Comparison of ENCODE assay signal across 20 cellular contexts in genomic region chr1:220280249-220280648, GRCh38. TPM values are rescaled to one million over a fixed set of nuclear protein-coding genes. Genes with fewer than 3 reads are reported as not detected.
DNase-seq lines count a peak whose midpoint lies in the region; ATAC-seq, FAIRE-seq and TF ChIP-seq lines count a peak whose summit lies in the region.
"Had no signal": no experiment of that assay in that cellular context is flagged by ENCODE, and none has a peak within 500 bp of the region (broad histone marks: within the 10 kb centered on the region; RNA-seq: fewer than 3 reads in every experiment).

No MANE protein-coding gene starts in this region.

- peak overlapping the region; percentile 94 for H2AFZ ChIP-seq in OCI-LY3 (ENCODE audit: low read depth, low read length)
- no peak overlapping the region for H2AFZ ChIP-seq in K562 (ENCODE audit: low read depth, low read length)

- H3K4me3 ChIP-seq in OCI-LY3 (ENCODE audit: low read length), result peak overlapping the region; percentile 65
- no peak overlapping the region for H3K4me3 ChIP-seq in K562
- no peak overlapping the region for H3K4me3 ChIP-seq in Caco-2 (ENCODE audit: low read depth, low read length)
- H3K4me3 ChIP-seq: A549; BLaER1 treated with 17β-estradiol and CSF1 and Interleukin-3, amounts not matched to agents 10 nM and 100 nM had no signal

- H3K9ac ChIP-seq in OCI-LY3 (ENCODE audit: low read length) (peak overlapping the region; percentile 56), K562 (ENCODE audit: insufficient read depth in 1 of 2, low read depth in 2 of 2, low read length in 2 of 2) (no peak overlapping the region)
- H3K9ac ChIP-seq: BLaER1 treated with 17β-estradiol and CSF1 and Interleukin-3, amounts not matched to agents 10 nM and 100 nM had no signal

- H3K4me1 ChIP-seq in OCI-LY3 (ENCODE audit: low read length) (peaks cover 40% of the 10 kb centered on the region), K562 (replicated peaks in 1 of 2; ENCODE audit: control insufficient read depth in 2 of 2, insufficient read depth in 2 of 2, low read length in 2 of 2) (no peaks in the 10 kb centered on the region), Caco-2 (no peaks in the 10 kb centered on the region)
- H3K4me1 ChIP-seq: A549; BLaER1 treated with 17β-estradiol and CSF1 and Interleukin-3, amounts not matched to agents 10 nM and 100 nM had no signal

- in situ Hi-C loops in K562 (cut with MboI), result no loop called here

- H3K79me2 ChIP-seq in OCI-LY3 (ENCODE audit: low read length), result no peaks in the 10 kb centered on the region
- H3K79me2 ChIP-seq in K562 (ENCODE audit: control insufficient read depth, insufficient read depth, low read length), result no peaks in the 10 kb centered on the region

- TF ChIP-seq CTCF in OCI-LY3 (IDR thresholded peaks at IDR 0.05; ENCODE audit: low read depth, low read length), result no peak
- no peak for TF ChIP-seq CTCF in K562 (IDR thresholded peaks at IDR 0.05 in 2 of 3, conservative IDR thresholded peaks at IDR 0.05 in 1 of 3; ENCODE audit: insufficient read depth in 2 of 3, low read depth in 1 of 3, low read length in 3 of 3)
- TF ChIP-seq CTCF in Caco-2 (IDR thresholded peaks at IDR 0.05; ENCODE audit: insufficient read depth in 1 of 2, low read depth in 1 of 2, low read length in 1 of 2, severe bottlenecking in 1 of 2, unreplicated experiment in 1 of 2), result no peak

- intact Hi-C loops in K562 (cut with micrococcal nuclease), result loop anchor here (2.0 to 5.0 kb wide), 2 partner anchors 443 to 453 kb away; no protein-coding TSS in a partner anchor
- intact Hi-C loops in Caco-2 (cut with micrococcal nuclease; ENCODE audit: unreplicated experiment), result no loop called here

- no peaks in the 10 kb centered on the region for H3K36me3 ChIP-seq in OCI-LY3 (replicated peaks; ENCODE audit: low read depth, low read length)
- no peaks in the 10 kb centered on the region for H3K36me3 ChIP-seq in K562 (ENCODE audit: control insufficient read depth, insufficient read depth, low read length)
- H3K36me3 ChIP-seq in Caco-2 (ENCODE audit: control insufficient read depth, insufficient read depth, low read length), result no peaks in the 10 kb centered on the region
- H3K36me3 ChIP-seq: BLaER1 treated with 17β-estradiol and CSF1 and Interleukin-3, amounts not matched to agents 10 nM and 100 nM had no signal

- no peak for TF ChIP-seq EP300 in K562 (IDR thresholded peaks at IDR 0.05; ENCODE audit: low read length)

- H3K27ac ChIP-seq in OCI-LY3 (ENCODE audit: low read length) (peak overlapping the region; percentile 87), K562 (ENCODE audit: extremely low read depth, low read depth, low read length) (no peak overlapping the region)
- H3K27ac ChIP-seq: 22Rv1; A549; BLaER1 treated with 17β-estradiol and CSF1 and Interleukin-3, amounts not matched to agents 10 nM and 100 nM; C4-2B had no signal

- WGBS in K562 (ENCODE audit: insufficient coverage, low coverage, missing lambda C conversion rate), result 4% methylated on average over 3 of the region's 3 CpGs

- H3K27ac Mint-ChIP-seq in Caco-2 (ENCODE audit: unreplicated experiment), result no peak overlapping the region
- H3K27ac Mint-ChIP-seq: B cell; CD4-positive, alpha-beta memory T cell; CD4-positive, CD25-positive, alpha-beta regulatory T cell; CD8-positive, alpha-beta memory T cell had no signal

- CTCF ChIA-PET in K562 (lab: Yijun Ruan, JAX; ENCODE audit: low intra/inter-chr PET ratio), result interaction anchor here (0.5 kb wide), 1 partner anchor 10 kb away, joined by 3 read pairs; no protein-coding TSS in a partner anchor
- CTCF ChIA-PET in Caco-2 (lab: Charles Lee), result interaction anchor here (1.0 to 2.2 kb wide), 5 partner anchors 62 to 523 kb away, joined by 3 to 9 read pairs (median 5); no protein-coding TSS in a partner anchor

- H3K27me3 ChIP-seq in OCI-LY3 (ENCODE audit: low read depth, low read length) (no peaks in the 10 kb centered on the region), K562 (ENCODE audit: control insufficient read depth in 2 of 2, insufficient read depth in 2 of 2, low read length in 2 of 2) (peaks cover 6 to 17% of the 10 kb centered on the region in 2 experiments; a peak in 4 of 5 replicates), Caco-2 (replicated peaks; ENCODE audit: control insufficient read depth, insufficient read depth, low read length) (no peaks in the 10 kb centered on the region)
- H3K27me3 ChIP-seq: BLaER1 treated with 17β-estradiol and CSF1 and Interleukin-3, amounts not matched to agents 10 nM and 100 nM had no signal

- H3K4me2 ChIP-seq in OCI-LY3 (ENCODE audit: low read length), result peak overlapping the region; percentile 88
- H3K4me2 ChIP-seq in K562 (ENCODE audit: insufficient read depth, low read length), result no peak overlapping the region
- H3K4me2 ChIP-seq: A549; BLaER1 treated with 17β-estradiol and CSF1 and Interleukin-3, amounts not matched to agents 10 nM and 100 nM had no signal

- no peaks in the 10 kb centered on the region for H3K9me3 Mint-ChIP-seq in Caco-2 (ENCODE audit: unreplicated experiment)
- H3K9me3 Mint-ChIP-seq: CD4-positive, alpha-beta memory T cell; CD4-positive, CD25-positive, alpha-beta regulatory T cell; CD8-positive, alpha-beta memory T cell had no signal

- H3K36me3 Mint-ChIP-seq in Caco-2 (ENCODE audit: insufficient read depth, unreplicated experiment), result no peaks in the 10 kb centered on the region
- H3K36me3 Mint-ChIP-seq: CD4-positive, alpha-beta memory T cell; CD4-positive, CD25-positive, alpha-beta regulatory T cell; CD8-positive, alpha-beta memory T cell had no signal

- H3K4me3 Mint-ChIP-seq in Caco-2 (ENCODE audit: unreplicated experiment), result no peak overlapping the region
- H3K4me3 Mint-ChIP-seq: B cell; CD4-positive, alpha-beta memory T cell; CD4-positive, CD25-positive, alpha-beta regulatory T cell; CD8-positive, alpha-beta memory T cell had no signal

- no peak for DNase-seq in GM12891 (ENCODE audit: insufficient read length, low spot score)
- no peak for DNase-seq in K562 (ENCODE audit: extremely low read depth in 1 of 4, low spot score in 3 of 4)
- no peak for DNase-seq in Caco-2
- no peak for DNase-seq in GM19238 (ENCODE audit: insufficient read length, low spot score)
- DNase-seq: AML-193; Calu3; CD4-positive, alpha-beta memory T cell; CD4-positive, CD25-positive, alpha-beta regulatory T cell; CD8-positive, alpha-beta memory T cell; COR-L47; GF-D8 had no signal

- no peaks in the 10 kb centered on the region for H3K4me1 Mint-ChIP-seq in Caco-2 (ENCODE audit: low read depth, unreplicated experiment)
- H3K4me1 Mint-ChIP-seq: B cell; CD4-positive, alpha-beta memory T cell; CD4-positive, CD25-positive, alpha-beta regulatory T cell; CD8-positive, alpha-beta memory T cell had no signal

- no peaks in the 10 kb centered on the region for H3K9me1 ChIP-seq in K562 (ENCODE audit: control insufficient read depth, insufficient read depth, low read length)

- FAIRE-seq in GM12891 (lab: Jason Lieb, UNC) (no peak), K562 (lab: Jason Lieb, UNC) (no peak)
- FAIRE-seq: A549, G401.6 had no signal

- TF ChIP-seq POLR2A in GM12891 (IDR thresholded peaks at IDR 0.05; ENCODE audit: low read depth, low read length) (no peak), K562 (conservative IDR thresholded peaks at IDR 0.05) (no peak)

- no TSS peak for BruUV-seq in K562 (replicated peaks; lab: Mats Ljungman, UMichigan)
- BruUV-seq in Caco-2 (replicated peaks; lab: Mats Ljungman, UMichigan), result no TSS peak

- ATAC-seq in GM18868 (IDR thresholded peaks at IDR 0.05; ENCODE audit: unreplicated experiment) (peak; percentile 64), K562 (peak; percentile 21; the same call in 1 of the 3 replicates), GM21447 (IDR thresholded peaks at IDR 0.05; ENCODE audit: unreplicated experiment) (no peak)

- peaks cover 15% of the 10 kb centered on the region for H3K27me3 Mint-ChIP-seq in Caco-2 (ENCODE audit: insufficient read depth, unreplicated experiment)

- H4K20me1 ChIP-seq in OCI-LY3 (ENCODE audit: insufficient read depth, low read length) (no peaks in the 10 kb centered on the region), K562 (replicated peaks; ENCODE audit: control insufficient read depth, insufficient read depth, low read length) (no peaks in the 10 kb centered on the region)
- H4K20me1 ChIP-seq: BLaER1 treated with 17β-estradiol and CSF1 and Interleukin-3, amounts not matched to agents 10 nM and 100 nM had no signal

- H3K9me3 ChIP-seq in OCI-LY3 (ENCODE audit: insufficient read depth, low read length), result no peaks in the 10 kb centered on the region
- no peaks in the 10 kb centered on the region for H3K9me3 ChIP-seq in K562 (replicated peaks; ENCODE audit: control insufficient read depth, insufficient read depth, low read depth, low read length)
- no peaks in the 10 kb centered on the region for H3K9me3 ChIP-seq in Caco-2
- H3K9me3 ChIP-seq: A549; BLaER1 treated with 17β-estradiol and CSF1 and Interleukin-3, amounts not matched to agents 10 nM and 100 nM had no signal

- no peak for TF ChIP-seq RAD21 in K562 (CRISPR knock-in tag; conservative IDR thresholded peaks at IDR 0.05 in 1 of 2, IDR thresholded peaks at IDR 0.05 in 1 of 2)

- POLR2A ChIA-PET in K562 (lab: Yijun Ruan, JAX) (interaction anchor here (0.6 to 1.2 kb wide), 4 partner anchors 10 to 453 kb away, joined by 3 to 7 read pairs (median 4); no protein-coding TSS in a partner anchor), Caco-2 (lab: Charles Lee) (no interaction called here)

TF ChIP-seq in GM12891, 5 proteins besides CTCF, POLR2A, EP300 and RAD21 (continues in another document):
- 0 out of 2 replicates have a peak, but pooled peaks have one; percentile 15 for TF ChIP-seq SPI1 (IDR thresholded peaks at IDR 0.05; ENCODE audit: low read depth, low read length)

RNA-seq across cellular contexts. Expression of gene RAB3GAP2, which starts 8.0 kb away (rescaled TPM):
- polyA plus RNA-seq in GM12891 (2012; ENCODE audit: low read depth, missing spikeins), result 14.1 TPM
- total RNA-seq in K562 (2011; cell fraction: chromatin; rRNA removed; ENCODE audit: low replicate concordance), result 61.7 and 148 TPM in 2 replicates
- 21.7 and 33.6 TPM in 2 replicates for total RNA-seq in K562 (2011; cell fraction: nucleolus; rRNA removed)
- 48.9 and 50.8 TPM in 2 replicates for total RNA-seq in K562 (2011; cell fraction: nucleoplasm; rRNA removed)
- 21.1 and 21.4 TPM in 2 replicates for total RNA-seq in K562 (2014; rRNA removed)
- 39.5 and 40.1 TPM in 2 replicates for total RNA-seq in K562 (2014; rRNA removed; fragmentation: Illumina TruSeq; extraction: Trizol)
- 30.3 and 33.2 TPM in 2 replicates for total RNA-seq in K562 (2015; rRNA removed; fragmentation: Illumina TruSeq; extraction: Trizol)
- total RNA-seq in K562 (2021), result 48.7 and 50.0 TPM in 2 replicates
- 46.1 and 69.1 TPM in 2 replicates for polyA plus RNA-seq in K562 (2011; rRNA removed)
- 21.1 and 29.2 TPM in 2 replicates for polyA plus RNA-seq in K562 (2011; cell fraction: cytosol; rRNA removed)
- polyA plus RNA-seq in K562 (2011; cell fraction: nucleus; rRNA removed), result 49.6 and 50.5 TPM in 2 replicates
- polyA plus RNA-seq in K562 (2012), result 25.3 and 31.0 TPM in 2 replicates
- 28.1 and 32.2 TPM in 2 replicates for polyA plus RNA-seq in K562 (2014; fragmentation: Illumina TruSeq; extraction: Trizol)
- polyA plus RNA-seq in K562 (2014; fragmentation: Nextera tagmentation; extraction: Ambion mirVana), result 10 to 100 TPM; 14.1 to 17.2 TPM
- polyA plus RNA-seq in K562 (2014; rRNA removed), result 19.1 and 23.2 TPM in 2 replicates
- 224 and 294 TPM in 2 replicates for polyA minus RNA-seq in K562 (2011; rRNA and poly(A)+ RNA removed)
- polyA minus RNA-seq in K562 (2011; cell fraction: cytosol; rRNA and poly(A)+ RNA removed), result 23.4 and 60.6 TPM in 2 replicates
- polyA minus RNA-seq in K562 (2011; cell fraction: nucleus; rRNA and poly(A)+ RNA removed), result 26.7 and 41.5 TPM in 2 replicates
- 41.1 and 47.0 TPM in 2 replicates for total RNA-seq in Caco-2 (2022)
